In the genomic region with DNA sequence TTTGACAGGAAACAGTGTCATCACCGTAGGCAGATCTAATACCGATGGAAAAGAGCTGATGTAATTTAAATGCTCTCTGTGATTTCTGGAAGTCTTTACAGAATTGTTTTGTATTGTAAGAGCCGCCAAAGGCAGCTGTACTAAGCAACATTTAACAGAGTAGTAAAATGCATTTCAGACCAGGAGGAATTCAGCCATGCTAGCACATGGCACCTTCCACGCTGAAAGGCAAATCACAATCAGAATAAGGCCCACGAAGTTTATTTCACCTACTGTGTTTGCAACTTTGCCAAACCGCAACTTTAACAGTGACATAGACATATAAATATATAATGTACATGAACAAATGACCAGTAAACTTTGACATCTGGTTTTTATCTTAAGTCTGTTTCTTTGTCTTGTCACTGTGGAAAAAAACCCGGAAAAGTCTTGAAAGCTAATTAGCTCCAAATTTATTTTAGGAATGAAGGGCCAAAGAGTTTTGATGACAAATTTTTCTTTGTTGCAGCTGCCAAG, we compare ENCODE assay signal across 15 cellular contexts. TPM values are rescaled to one million over a fixed set of nuclear protein-coding genes. Genes with fewer than 3 reads are reported as not detected.
A peak's percentile ranks its signal among the peaks of the same experiment; 100 is the strongest.
DNase-seq lines count a peak whose midpoint lies in the region; ATAC-seq and TF ChIP-seq lines count a peak whose summit lies in the region.
"Had no signal": no experiment of that assay in that cellular context is flagged by ENCODE, and none has a peak within 500 bp of the region (broad histone marks: within the 10 kb centered on the region; RNA-seq: fewer than 3 reads in every experiment).

No MANE protein-coding gene starts in this region.

- peaks cover 46% of the 10 kb centered on the region for H3K4me1 ChIP-seq in left ventricle myocardium inferior
- H3K4me1 ChIP-seq in gastrocnemius medialis: peaks cover 0 to 17% of the 10 kb centered on the region in 2 donors
- H3K4me1 ChIP-seq: thyroid gland had no signal

- in situ Hi-C loops in gastrocnemius medialis (cut with MboI; ENCODE audit: low sequenced_read_pairs in 4 of 4): loop anchor here in 2 of 4 donors (10.0 to 25.0 kb wide), 3 partner anchors 246 to 613 kb away; a partner anchor contains a TSS

- peak; percentile 84 for ATAC-seq in SK-N-SH treated with all-trans-retinoic acid at 6 μM for 48 hours
- ATAC-seq in gastrocnemius medialis: no peak
- no peak for ATAC-seq in GM18520 (IDR thresholded peaks at IDR 0.05; ENCODE audit: unreplicated experiment)
- no peak for ATAC-seq in GM21717 (IDR thresholded peaks at IDR 0.05; ENCODE audit: unreplicated experiment)

- H3K27me3 ChIP-seq in left ventricle myocardium inferior (ENCODE audit: low read depth) (no peaks in the 10 kb centered on the region), gastrocnemius medialis (no peaks in the 10 kb centered on the region)
- H3K27me3 ChIP-seq: SJSA1, thyroid gland had no signal

- DNase-seq in GM03348 (ENCODE audit: low spot score) (peak; percentile 20), left ventricle myocardium inferior (no peak), gastrocnemius medialis (no peak), DMS 273 treated with DMSO at 0.1 percent for 48 hours (lab: John Stamatoyannopoulos, UW) (no peak), mesenteric fat pad (ENCODE audit: low spot score) (no peak)
- DNase-seq: amygdala; CD4-positive, alpha-beta T cell; erythroblast; midbrain; NCI-H1092; thyroid gland had no signal

- H3K9me3 ChIP-seq in left ventricle myocardium inferior (replicated peaks): no peaks in the 10 kb centered on the region
- H3K9me3 ChIP-seq in gastrocnemius medialis: no peaks in the 10 kb centered on the region
- H3K9me3 ChIP-seq: SJSA1, thyroid gland had no signal

- H3K4me3 ChIP-seq in left ventricle myocardium inferior: no peak overlapping the region
- no peak overlapping the region for H3K4me3 ChIP-seq in gastrocnemius medialis
- H3K4me3 ChIP-seq: SJSA1, thyroid gland had no signal

- H3K36me3 ChIP-seq in left ventricle myocardium inferior (no peaks in the 10 kb centered on the region), gastrocnemius medialis (no peaks in the 10 kb centered on the region)
- H3K36me3 ChIP-seq: SJSA1, thyroid gland had no signal

- no peak for TF ChIP-seq POLR2A in gastrocnemius medialis (IDR thresholded peaks at IDR 0.05)

- no peak for TF ChIP-seq CTCF in left ventricle myocardium inferior (IDR thresholded peaks at IDR 0.05; ENCODE audit: borderline replicate concordance)
- no peak for TF ChIP-seq CTCF in gastrocnemius medialis (IDR thresholded peaks at IDR 0.05 in 4 of 5, conservative IDR thresholded peaks at IDR 0.05 in 1 of 5)

- H3K27ac ChIP-seq in left ventricle myocardium inferior (replicated peaks) (peak overlapping the region; percentile 76), gastrocnemius medialis (peak overlapping the region; percentile 21 to 61 (median 46))
- H3K27ac ChIP-seq: SJSA1 had no signal

- intact Hi-C loops in left ventricle myocardium inferior (cut with micrococcal nuclease): loop anchor here (5.0 kb wide), 1 partner anchor 243 kb away; no protein-coding TSS in a partner anchor
- intact Hi-C loops in gastrocnemius medialis (cut with DNase I; ENCODE audit: low total_unique reads): loop anchor here (5.0 kb wide), 1 partner anchor 173 kb away; no protein-coding TSS in a partner anchor

TF ChIP-seq in SK-N-SH treated with all-trans-retinoic acid at 6 μM for 48 hours, 23 proteins besides CTCF, POLR2A, EP300 and RAD21:
- TF ChIP-seq ISL1 (CRISPR knock-in tag; IDR thresholded peaks at IDR 0.05) (peak; percentile 76), CSDC2 (CRISPR knock-in tag; IDR thresholded peaks at IDR 0.05) (no peak), ESRRG (CRISPR knock-in tag; IDR thresholded peaks at IDR 0.05) (no peak), ZC3H10 (CRISPR knock-in tag; IDR thresholded peaks at IDR 0.05) (peak; percentile 77; the same call in 1 of the 2 replicates), TOX (CRISPR knock-in tag; IDR thresholded peaks at IDR 0.05; ENCODE audit: borderline replicate concordance) (peak; percentile 92), RARB (CRISPR knock-in tag; IDR thresholded peaks at IDR 0.05) (peak; percentile 70; the same call in 1 of the 2 replicates)
- TF ChIP-seq, protein P1, sequence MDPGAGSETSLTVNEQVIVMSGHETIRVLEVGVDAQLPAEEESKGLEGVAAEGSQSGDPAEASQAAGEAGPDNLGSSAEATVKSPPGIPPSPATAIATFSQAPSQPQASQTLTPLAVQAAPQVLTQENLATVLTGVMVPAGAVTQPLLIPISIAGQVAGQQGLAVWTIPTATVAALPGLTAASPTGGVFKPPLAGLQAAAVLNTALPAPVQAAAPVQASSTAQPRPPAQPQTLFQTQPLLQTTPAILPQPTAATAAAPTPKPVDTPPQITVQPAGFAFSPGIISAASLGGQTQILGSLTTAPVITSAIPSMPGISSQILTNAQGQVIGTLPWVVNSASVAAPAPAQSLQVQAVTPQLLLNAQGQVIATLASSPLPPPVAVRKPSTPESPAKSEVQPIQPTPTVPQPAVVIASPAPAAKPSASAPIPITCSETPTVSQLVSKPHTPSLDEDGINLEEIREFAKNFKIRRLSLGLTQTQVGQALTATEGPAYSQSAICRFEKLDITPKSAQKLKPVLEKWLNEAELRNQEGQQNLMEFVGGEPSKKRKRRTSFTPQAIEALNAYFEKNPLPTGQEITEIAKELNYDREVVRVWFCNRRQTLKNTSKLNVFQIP (CRISPR knock-in tag; IDR thresholded peaks at IDR 0.05; ENCODE audit: borderline replicate concordance, low read depth): 0 out of 2 replicates have a peak, but pooled peaks have one; percentile 59
TF ChIP-seq in SK-N-SH treated with all-trans-retinoic acid at 6 μM for 48 hours: peak in this region for 5.

RNA-seq across cellular contexts. Expression of a gene that starts 26.1 kb away (rescaled TPM):
- total RNA-seq in left ventricle myocardium inferior (3.5 TPM), gastrocnemius medialis (1 to 10 TPM; 2.3 to 5.8 (median 2.6) TPM), mesenteric fat pad (13.0 TPM)
